19 cellular contexts compared by ENCODE assay signal in the genomic region with DNA sequence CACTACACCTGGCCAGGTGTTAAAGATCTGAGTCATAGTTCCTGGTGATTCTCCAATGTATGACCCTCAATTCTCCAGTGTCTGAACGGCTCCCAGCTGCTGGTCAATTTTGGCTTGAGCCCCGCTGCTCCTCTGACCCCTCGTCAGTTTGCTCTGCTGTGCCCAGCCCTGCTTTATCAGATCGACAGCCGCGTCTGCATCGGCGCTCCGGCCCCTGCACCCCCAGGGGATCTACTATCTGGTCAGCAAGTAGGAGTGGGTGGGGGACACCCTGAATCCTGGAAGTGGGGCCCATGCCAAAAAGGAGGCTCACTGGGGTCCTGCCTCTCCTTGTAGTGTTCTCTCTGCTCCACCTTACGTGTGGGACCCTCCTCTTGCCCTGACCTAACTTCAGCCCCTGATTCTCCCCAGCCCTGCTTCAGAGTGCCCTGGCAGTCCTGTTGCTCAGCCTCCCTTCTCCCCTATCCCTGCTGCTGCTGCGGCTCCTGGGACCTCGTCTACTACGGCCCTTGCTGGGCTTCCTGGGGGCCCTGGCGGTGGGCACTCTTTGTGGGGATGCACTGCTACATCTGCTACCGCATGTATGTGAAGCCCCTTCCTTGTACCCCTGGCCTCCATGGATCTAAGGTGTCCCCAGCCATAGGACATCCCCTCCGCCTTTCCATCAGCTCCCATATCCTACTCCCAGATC. TPM values are rescaled to one million over a fixed set of nuclear protein-coding genes. Genes with fewer than 3 reads are reported as not detected.
DNase-seq lines count a peak whose midpoint lies in the region; ATAC-seq and TF ChIP-seq lines count a peak whose summit lies in the region.
"Had no signal": no experiment of that assay in that cellular context is flagged by ENCODE, and none has a peak within 500 bp of the region (broad histone marks: within the 10 kb centered on the region; RNA-seq: fewer than 3 reads in every experiment).

No MANE protein-coding gene starts in this region.

- no peaks in the 10 kb centered on the region for H3K9me3 Mint-ChIP-seq in nephron progenitor cell
- H3K9me3 Mint-ChIP-seq: CD4-positive, CD25-positive, alpha-beta regulatory T cell had no signal

- H3K4me1 ChIP-seq in body of pancreas, result peaks cover 50% of the 10 kb centered on the region
- H3K4me1 ChIP-seq in effector memory CD4-positive, alpha-beta T cell (ENCODE audit: control insufficient read depth, insufficient read depth, low read length, poor library complexity, severe bottlenecking), result no peaks in the 10 kb centered on the region

- no peak overlapping the region for H3K4me3 Mint-ChIP-seq in nephron progenitor cell
- H3K4me3 Mint-ChIP-seq: CD4-positive, CD25-positive, alpha-beta regulatory T cell had no signal

- intact Hi-C loops in Right ventricle myocardium inferior (cut with DNase I), result no loop called here
- intact Hi-C loops in Right ventricle myocardium superior (cut with DNase I), result no loop called here
- intact Hi-C loops in body of pancreas (cut with DNase I), result no loop called here

- H3K27ac ChIP-seq in body of pancreas, result peak overlapping the region; percentile 62 to 74 (median 72)
- no peak overlapping the region for H3K27ac ChIP-seq in effector memory CD4-positive, alpha-beta T cell (ENCODE audit: insufficient read depth, low read length, poor library complexity, severe bottlenecking)

- DNase-seq in Right ventricle myocardium inferior (ENCODE audit: missing footprints), result peak; percentile 25
- DNase-seq in Right ventricle myocardium superior, result no peak
- peak in 3 of 4 donors; percentile 45 to 72 (median 47) for DNase-seq in body of pancreas
- DNase-seq in nephron progenitor cell, result no peak
- DNase-seq in effector memory CD4-positive, alpha-beta T cell, result no peak
- no peak for DNase-seq in GM13977 (ENCODE audit: low spot score)
- DNase-seq: CD4-positive, CD25-positive, alpha-beta regulatory T cell; MV-4-11; NCI-H1436; NCI-H2029 treated with DMSO at 0.1 percent for 48 hours; NCI-H524; NK-92 treated with Interleukin-12 subunit alpha and Interleukin-12 subunit beta, amount 100 ng/mL, for 24 hours; OCI-M1; RPMI8226 had no signal

- peaks cover 7% of the 10 kb centered on the region for H3K36me3 Mint-ChIP-seq in nephron progenitor cell (ENCODE audit: low read depth)

- peaks cover 3% of the 10 kb centered on the region for H3K27me3 Mint-ChIP-seq in nephron progenitor cell (ENCODE audit: low read depth, poor library complexity)
- H3K27me3 Mint-ChIP-seq: CD4-positive, CD25-positive, alpha-beta regulatory T cell had no signal

- no peak overlapping the region for H3K4me3 ChIP-seq in body of pancreas
- no peak overlapping the region for H3K4me3 ChIP-seq in effector memory CD4-positive, alpha-beta T cell (ENCODE audit: insufficient read depth, low read depth, low read length, poor library complexity, severe bottlenecking)

- TF ChIP-seq POLR2A in body of pancreas (IDR thresholded peaks at IDR 0.05), result no peak

- H3K27ac Mint-ChIP-seq in nephron progenitor cell, result peak overlapping the region; percentile 84

- H3K4me1 Mint-ChIP-seq in nephron progenitor cell, result peaks cover 29% of the 10 kb centered on the region

- no peaks in the 10 kb centered on the region for H3K9me3 ChIP-seq in body of pancreas
- H3K9me3 ChIP-seq in effector memory CD4-positive, alpha-beta T cell (ENCODE audit: control insufficient read depth, low read length), result no peaks in the 10 kb centered on the region

- no peaks in the 10 kb centered on the region for H3K36me3 ChIP-seq in body of pancreas (replicated peaks in 1 of 2; ENCODE audit: insufficient read depth in 1 of 2, low read depth in 2 of 2)
- peaks cover 8% of the 10 kb centered on the region for H3K36me3 ChIP-seq in effector memory CD4-positive, alpha-beta T cell (ENCODE audit: control insufficient read depth, insufficient read depth, low read length)

- ATAC-seq in Right ventricle myocardium inferior (no peak), Right ventricle myocardium superior (ENCODE audit: poor library complexity) (no peak), body of pancreas (no peak), HG03469 (IDR thresholded peaks at IDR 0.05; ENCODE audit: unreplicated experiment) (no peak), esophagus mucosa (no peak)

- in situ Hi-C loops in GM13977 (cut with MboI; ENCODE audit: low pct_unique_long_range_greater_than_20kb, low sequenced_read_pairs, unreplicated experiment), result no loop called here

- no peaks in the 10 kb centered on the region for H3K27me3 ChIP-seq in body of pancreas
- H3K27me3 ChIP-seq in effector memory CD4-positive, alpha-beta T cell (replicated peaks; ENCODE audit: control insufficient read depth, insufficient read depth, low read length, poor library complexity, severe bottlenecking), result no peaks in the 10 kb centered on the region

- 56 to 69% methylated on average over 7 to 16 of the region's 16 CpGs for WGBS in body of pancreas, 2 donors

- TF ChIP-seq CTCF in body of pancreas (IDR thresholded peaks at IDR 0.05), result no peak
- TF ChIP-seq CTCF in nephron progenitor cell (IDR thresholded peaks at IDR 0.05), result no peak
- no peak for TF ChIP-seq CTCF in GM13977 (IDR thresholded peaks at IDR 0.05; ENCODE audit: extremely low read depth, insufficient read depth, missing control alignments)

RNA-seq across cellular contexts. Expression of a gene that starts 5.0 kb away (rescaled TPM):
- total RNA-seq in Right ventricle myocardium inferior (not detected), Right ventricle myocardium superior (not detected), body of pancreas (100 to 1,000 TPM; 306 to 333 TPM), esophagus mucosa (not detected)
- total RNA-seq: H1, LHCN-M2, SK-MEL-5 had no signal

RNA-seq across cellular contexts. Expression of a gene that starts 10.7 kb away (rescaled TPM):
- total RNA-seq in Right ventricle myocardium inferior, result 22.2 TPM
- 18.8 TPM for total RNA-seq in Right ventricle myocardium superior
- total RNA-seq in body of pancreas, result 10 to 100 TPM; 11.9 to 16.3 TPM
- 26.5 TPM for total RNA-seq in esophagus mucosa

RNA-seq across cellular contexts. Expression of a gene that starts 13.2 kb away (rescaled TPM):
- 53.8 TPM for total RNA-seq in Right ventricle myocardium inferior
- total RNA-seq in Right ventricle myocardium superior, result 48.1 TPM
- total RNA-seq in body of pancreas, result 10 to 100 TPM; 13.2 TPM
- total RNA-seq in esophagus mucosa, result 26.9 TPM

RNA-seq across cellular contexts. Expression of a gene that starts 23.3 kb away (rescaled TPM):
- total RNA-seq in Right ventricle myocardium inferior (23.9 TPM), Right ventricle myocardium superior (24.6 TPM), body of pancreas (10 to 100 TPM; 15.2 to 21.0 TPM), esophagus mucosa (19.8 TPM)

RNA-seq across cellular contexts. Expression of a gene that starts 31.9 kb away (rescaled TPM):
- total RNA-seq in Right ventricle myocardium inferior (130 TPM), Right ventricle myocardium superior (153 TPM), body of pancreas (10 to 100 TPM; 28.0 to 34.9 TPM), esophagus mucosa (3.1 TPM)

Comparison
In these comparisons a context has a peak if more than half of its experiments do, and no peak if none do; other contexts are left out.
1. DNase-seq: peak in Right ventricle myocardium inferior (single experiment) and body of pancreas (3 of 4); none in Right ventricle myocardium superior (single experiment), nephron progenitor cell (single experiment), effector memory CD4-positive, alpha-beta T cell (0 of 3) and GM13977 (single experiment).
2. RNA of a gene that starts 5.0 kb away (total RNA-seq): 306 to 333 TPM in body of pancreas; not detected in Right ventricle myocardium inferior (single experiment), not detected in Right ventricle myocardium superior (single experiment) and not detected in esophagus mucosa (single experiment); every median in the first group is over 100 times any median in the second.